18 cellular contexts compared by ENCODE assay signal in genomic region chr2:144678741-144679140, GRCh38.
DNase-seq lines count a peak whose midpoint lies in the region; ATAC-seq and TF ChIP-seq lines count a peak whose summit lies in the region.
"Had no signal": no experiment of that assay in that cellular context is flagged by ENCODE, and none has a peak within 500 bp of the region (broad histone marks: within the 10 kb centered on the region; RNA-seq: fewer than 3 reads in every experiment).

No MANE protein-coding gene starts in this region.

- H3K23ac ChIP-seq in H9 (ENCODE audit: insufficient read length, low read depth, low read length): no peak overlapping the region

- H3K27me3 Mint-ChIP-seq in H9 (ENCODE audit: low read depth): no peaks in the 10 kb centered on the region

- H3K36me3 ChIP-seq in BLaER1 treated with 17β-estradiol and CSF1 and Interleukin-3, amounts not matched to agents 10 nM and 100 nM: no peaks in the 10 kb centered on the region
- H3K36me3 ChIP-seq in OCI-LY1 (ENCODE audit: insufficient read depth, low read length) (no peaks in the 10 kb centered on the region), MM.1S (replicated peaks; ENCODE audit: insufficient read depth, low read length) (no peaks in the 10 kb centered on the region)
- H3K36me3 ChIP-seq: MG63 had no signal

- H3K27me3 ChIP-seq in BLaER1 treated with 17β-estradiol and CSF1 and Interleukin-3, amounts not matched to agents 10 nM and 100 nM: no peaks in the 10 kb centered on the region
- H3K27me3 ChIP-seq in OCI-LY1 (ENCODE audit: insufficient read depth, low read length) (no peaks in the 10 kb centered on the region), MM.1S (replicated peaks; ENCODE audit: insufficient read depth, low read length) (no peaks in the 10 kb centered on the region), H9 (ENCODE audit: insufficient read depth, low read length) (no peaks in the 10 kb centered on the region)
- H3K27me3 ChIP-seq: MG63 had no signal

- H2AFZ ChIP-seq in OCI-LY1 (ENCODE audit: low read length) (no peak overlapping the region), MM.1S (ENCODE audit: low read length) (no peak overlapping the region), H9 (ENCODE audit: low read length) (no peak overlapping the region)

- H3K36me3 Mint-ChIP-seq in H9 (ENCODE audit: insufficient read depth in 1 of 3, low read depth in 3 of 3): no peaks in the 10 kb centered on the region

- H3K9me2 ChIP-seq in OCI-LY1 (ENCODE audit: low read depth, low read length) (no peaks in the 10 kb centered on the region), MM.1S (replicated peaks; ENCODE audit: insufficient read depth, low read length) (no peaks in the 10 kb centered on the region)

- H2BK12ac ChIP-seq in H9 (ENCODE audit: insufficient read length, low read depth, low read length): no peak overlapping the region

- H3T11ph ChIP-seq in H9 (ENCODE audit: low read length): no peak overlapping the region

- H3K27ac ChIP-seq in BLaER1 treated with 17β-estradiol and CSF1 and Interleukin-3, amounts not matched to agents 10 nM and 100 nM: peak overlapping the region in 4 of 11 experiments; percentile 11 to 53 (median 14); a peak in 5 of 22 replicates
- H3K27ac ChIP-seq in OCI-LY1 (ENCODE audit: low read depth, low read length, poor library complexity, severe bottlenecking) (peak overlapping the region; percentile 91), MM.1S (ENCODE audit: low read length) (no peak overlapping the region), H9 (ENCODE audit: insufficient read length, low read depth, low read length) (no peak overlapping the region)
- H3K27ac ChIP-seq: KMS-11, RWPE1 had no signal

- peak overlapping the region in 8 of 11 experiments; percentile 16 to 55 (median 32); a peak in 14 of 22 replicates for H3K4me2 ChIP-seq in BLaER1 treated with 17β-estradiol and CSF1 and Interleukin-3, amounts not matched to agents 10 nM and 100 nM
- H3K4me2 ChIP-seq in OCI-LY1 (ENCODE audit: low read length) (peak overlapping the region; percentile 44), MM.1S (ENCODE audit: low read depth, low read length) (no peak overlapping the region), H9 (ENCODE audit: insufficient read depth, insufficient read length, low read length) (no peak overlapping the region)
- H3K4me2 ChIP-seq: KMS-11 had no signal

- peaks cover 0 to 8% (median 0%) of the 10 kb centered on the region in 11 experiments; a peak in 3 of 22 replicates for H3K9me3 ChIP-seq in BLaER1 treated with 17β-estradiol and CSF1 and Interleukin-3, amounts not matched to agents 10 nM and 100 nM (replicated peaks in 1 of 11)
- no peaks in the 10 kb centered on the region for H3K9me3 ChIP-seq in OCI-LY1 (ENCODE audit: low read length)
- H3K9me3 ChIP-seq in MM.1S (replicated peaks; ENCODE audit: insufficient read depth, low read length): no peaks in the 10 kb centered on the region
- H3K9me3 ChIP-seq in H9 (ENCODE audit: control insufficient read depth, low read depth, low read length): no peaks in the 10 kb centered on the region
- H3K9me3 ChIP-seq: MG63 had no signal

- H3K9me3 Mint-ChIP-seq in H9: no peaks in the 10 kb centered on the region

- no peak overlapping the region for H3K4me3 ChIP-seq in BLaER1 treated with 17β-estradiol and CSF1 and Interleukin-3, amounts not matched to agents 10 nM and 100 nM
- H3K4me3 ChIP-seq in OCI-LY1 (ENCODE audit: low read depth, low read length, poor library complexity, severe bottlenecking) (no peak overlapping the region), MM.1S (ENCODE audit: low read length) (no peak overlapping the region)
- H3K4me3 ChIP-seq: MG63 had no signal

- H3K56ac ChIP-seq in H9 (ENCODE audit: insufficient read length, low read depth, low read length): no peak overlapping the region

- H3K18ac ChIP-seq in H9 (ENCODE audit: insufficient read length, low read depth, low read length): no peak overlapping the region

- DNase-seq in DMS79 treated with DMSO at 0.1 percent for 48 hours (lab: John Stamatoyannopoulos, UW) (peak; percentile 67), germinal center (ENCODE audit: low spot score) (peak; percentile 38), MM.1S (no peak), H9 (no peak)
- DNase-seq: COR-L47, GOT3, MG63, NCI-H1105, NCI-H187 treated with DMSO at 0.1 percent for 48 hours, NCI-H524, PC-3, T-helper 17 cell had no signal

- TF ChIP-seq CTCF in OCI-LY1 (IDR thresholded peaks at IDR 0.05; ENCODE audit: low read length) (no peak), MM.1S (IDR thresholded peaks at IDR 0.05; ENCODE audit: low read length) (no peak), H9 (conservative IDR thresholded peaks at IDR 0.05) (no peak)

- H2BK120ac ChIP-seq in H9 (ENCODE audit: low read depth, low read length, poor library complexity, severe bottlenecking): no peak overlapping the region

- H3K23me2 ChIP-seq in H9 (ENCODE audit: insufficient read length, low read depth, low read length, poor library complexity, severe bottlenecking): no peaks in the 10 kb centered on the region

- no peaks in the 10 kb centered on the region for H4K20me1 ChIP-seq in BLaER1 treated with 17β-estradiol and CSF1 and Interleukin-3, amounts not matched to agents 10 nM and 100 nM
- no peaks in the 10 kb centered on the region for H4K20me1 ChIP-seq in OCI-LY1 (ENCODE audit: insufficient read depth, low read length)
- no peaks in the 10 kb centered on the region for H4K20me1 ChIP-seq in MM.1S (ENCODE audit: insufficient read depth, low read length)
- H4K20me1 ChIP-seq in H9 (ENCODE audit: control insufficient read depth, insufficient read depth, insufficient read length): no peaks in the 10 kb centered on the region

- H4K91ac ChIP-seq in H9 (ENCODE audit: insufficient read length, low read depth, low read length): no peak overlapping the region

- H4K5ac ChIP-seq in H9 (ENCODE audit: insufficient read length, low read depth, low read length): no peak overlapping the region

- H3K4me1 Mint-ChIP-seq in H9: peaks cover 9 to 10% of the 10 kb centered on the region in 2 experiments
- H3K4me1 Mint-ChIP-seq: T-helper 17 cell had no signal

- ATAC-seq in HG02885 (IDR thresholded peaks at IDR 0.05; ENCODE audit: poor library complexity, unreplicated experiment) (no peak), GM18858 (IDR thresholded peaks at IDR 0.05; ENCODE audit: unreplicated experiment) (no peak)
- ATAC-seq: PC-3, T-helper 17 cell had no signal

- no peak overlapping the region for H2BK15ac ChIP-seq in H9 (ENCODE audit: low read depth, low read length)

- no peak overlapping the region for H3K4me3 Mint-ChIP-seq in H9
- H3K4me3 Mint-ChIP-seq: T-helper 17 cell had no signal

- H3K4ac ChIP-seq in H9 (ENCODE audit: low read depth, low read length): no peak overlapping the region

- no peak overlapping the region for H2BK20ac ChIP-seq in H9 (ENCODE audit: low read depth, low read length, poor library complexity, severe bottlenecking)

- no peak overlapping the region for H3K14ac ChIP-seq in H9 (ENCODE audit: insufficient read depth, low read length)

- H3K9ac ChIP-seq in BLaER1 treated with 17β-estradiol and CSF1 and Interleukin-3, amounts not matched to agents 10 nM and 100 nM: no peak overlapping the region
- H3K9ac ChIP-seq in OCI-LY1 (ENCODE audit: low read length) (peak overlapping the region; percentile 7), MM.1S (ENCODE audit: low read length) (no peak overlapping the region), H9 (ENCODE audit: extremely low read depth, insufficient read length, low read length) (no peak overlapping the region)
- H3K9ac ChIP-seq: KMS-11 had no signal

- no peaks in the 10 kb centered on the region for H3K79me1 ChIP-seq in H9 (ENCODE audit: insufficient read depth, low read depth, low read length, poor library complexity, severe bottlenecking)

- H3F3A ChIP-seq in OCI-LY1 (ENCODE audit: insufficient read depth, low read length) (no peaks in the 10 kb centered on the region), MM.1S (ENCODE audit: insufficient read depth, low read length) (no peaks in the 10 kb centered on the region)

- no CpG with 5 or more reads among the region's 1 CpG for WGBS in H9 (ENCODE audit: extremely low coverage, insufficient read length, low lambda C conversion rate)

- H3K4me1 ChIP-seq in BLaER1 treated with 17β-estradiol and CSF1 and Interleukin-3, amounts not matched to agents 10 nM and 100 nM: peaks cover 48 to 88% (median 69%) of the 10 kb centered on the region in 10 experiments
- H3K4me1 ChIP-seq in OCI-LY1 (ENCODE audit: insufficient read depth, low read length, severe bottlenecking): peaks cover 86% of the 10 kb centered on the region
- H3K4me1 ChIP-seq in MM.1S (ENCODE audit: low read length): no peaks in the 10 kb centered on the region
- H3K4me1 ChIP-seq in H9 (ENCODE audit: insufficient read depth, low read length): no peaks in the 10 kb centered on the region

- H4K8ac ChIP-seq in H9 (replicated peaks; ENCODE audit: insufficient read length, low read depth, low read length): no peak overlapping the region

- H3K79me2 ChIP-seq in OCI-LY1 (ENCODE audit: insufficient read depth, low read length) (no peaks in the 10 kb centered on the region), MM.1S (ENCODE audit: low read length) (no peaks in the 10 kb centered on the region), H9 (ENCODE audit: insufficient read depth, low read length) (no peaks in the 10 kb centered on the region)

- no peak overlapping the region for H2BK5ac ChIP-seq in H9 (ENCODE audit: insufficient read length, low read length)

- no peak overlapping the region for H2AK5ac ChIP-seq in H9 (ENCODE audit: insufficient read length, low read length)

- no peak overlapping the region for H3K27ac Mint-ChIP-seq in H9
- H3K27ac Mint-ChIP-seq: T-helper 17 cell had no signal

Comparison
In these comparisons a context has a peak if more than half of its experiments do, and no peak if none do; other contexts are left out.
1. H3K4me2 ChIP-seq: peak in BLaER1 treated with 17β-estradiol and CSF1 and Interleukin-3, amounts not matched to agents 10 nM and 100 nM (8 of 11) and OCI-LY1 (single experiment); none in MM.1S (single experiment) and H9 (single experiment).
2. DNase-seq: peak in DMS79 treated with DMSO at 0.1 percent for 48 hours (single experiment) and germinal center (single experiment); none in MM.1S (single experiment) and H9 (single experiment).